In the genomic region with DNA sequence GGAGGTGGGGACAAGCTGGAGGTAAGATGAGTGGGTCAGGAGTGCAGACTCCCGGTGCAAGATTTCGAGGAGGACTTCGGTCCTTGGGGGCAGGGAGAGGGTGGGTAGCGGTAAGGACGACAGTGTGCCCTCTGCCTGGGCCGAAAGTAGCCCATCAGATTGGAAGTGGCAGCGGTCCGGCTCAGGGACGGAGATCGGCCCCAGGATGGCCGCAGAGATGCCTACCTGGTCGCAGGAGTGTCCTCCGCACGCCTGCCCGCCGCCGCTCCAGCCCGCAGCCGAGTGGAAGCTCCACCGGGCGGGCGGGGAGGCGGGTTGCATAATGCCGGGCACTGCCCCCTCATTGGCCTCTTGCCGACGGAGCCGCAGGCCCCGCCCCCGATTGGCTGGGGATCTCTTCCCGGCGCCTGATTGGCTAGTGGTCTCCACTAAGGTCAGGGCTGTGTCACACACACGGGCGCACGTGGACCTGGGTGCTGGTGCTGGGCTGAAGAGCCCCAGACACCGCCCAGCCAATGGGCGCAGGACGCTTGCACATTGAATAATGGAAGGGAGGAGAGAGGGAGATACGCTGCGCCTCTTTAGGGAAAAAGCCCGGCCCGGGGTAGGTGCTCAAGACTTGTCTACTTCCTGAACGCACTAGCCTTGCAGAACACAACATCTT, we compare ENCODE assay signal across 1 cellular context.
A peak's percentile ranks its signal among the peaks of the same experiment; 100 is the strongest.
TF ChIP-seq lines count a peak whose summit lies in the region.

A gene with protein sequence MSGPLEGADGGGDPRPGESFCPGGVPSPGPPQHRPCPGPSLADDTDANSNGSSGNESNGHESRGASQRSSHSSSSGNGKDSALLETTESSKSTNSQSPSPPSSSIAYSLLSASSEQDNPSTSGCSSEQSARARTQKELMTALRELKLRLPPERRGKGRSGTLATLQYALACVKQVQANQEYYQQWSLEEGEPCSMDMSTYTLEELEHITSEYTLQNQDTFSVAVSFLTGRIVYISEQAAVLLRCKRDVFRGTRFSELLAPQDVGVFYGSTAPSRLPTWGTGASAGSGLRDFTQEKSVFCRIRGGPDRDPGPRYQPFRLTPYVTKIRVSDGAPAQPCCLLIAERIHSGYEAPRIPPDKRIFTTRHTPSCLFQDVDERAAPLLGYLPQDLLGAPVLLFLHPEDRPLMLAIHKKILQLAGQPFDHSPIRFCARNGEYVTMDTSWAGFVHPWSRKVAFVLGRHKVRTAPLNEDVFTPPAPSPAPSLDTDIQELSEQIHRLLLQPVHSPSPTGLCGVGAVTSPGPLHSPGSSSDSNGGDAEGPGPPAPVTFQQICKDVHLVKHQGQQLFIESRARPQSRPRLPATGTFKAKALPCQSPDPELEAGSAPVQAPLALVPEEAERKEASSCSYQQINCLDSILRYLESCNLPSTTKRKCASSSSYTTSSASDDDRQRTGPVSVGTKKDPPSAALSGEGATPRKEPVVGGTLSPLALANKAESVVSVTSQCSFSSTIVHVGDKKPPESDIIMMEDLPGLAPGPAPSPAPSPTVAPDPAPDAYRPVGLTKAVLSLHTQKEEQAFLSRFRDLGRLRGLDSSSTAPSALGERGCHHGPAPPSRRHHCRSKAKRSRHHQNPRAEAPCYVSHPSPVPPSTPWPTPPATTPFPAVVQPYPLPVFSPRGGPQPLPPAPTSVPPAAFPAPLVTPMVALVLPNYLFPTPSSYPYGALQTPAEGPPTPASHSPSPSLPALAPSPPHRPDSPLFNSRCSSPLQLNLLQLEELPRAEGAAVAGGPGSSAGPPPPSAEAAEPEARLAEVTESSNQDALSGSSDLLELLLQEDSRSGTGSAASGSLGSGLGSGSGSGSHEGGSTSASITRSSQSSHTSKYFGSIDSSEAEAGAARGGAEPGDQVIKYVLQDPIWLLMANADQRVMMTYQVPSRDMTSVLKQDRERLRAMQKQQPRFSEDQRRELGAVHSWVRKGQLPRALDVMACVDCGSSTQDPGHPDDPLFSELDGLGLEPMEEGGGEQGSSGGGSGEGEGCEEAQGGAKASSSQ (N-terminal part only) (minus strand): TSS at position 293 of the 664 bp plus-strand sequence. CDS start 1,698 bp downstream, outside the sequence.

TF ChIP-seq in HepG2, 621 proteins besides CTCF, POLR2A, EP300 and RAD21 (continued from another document and continues in another):
- TF ChIP-seq, protein P1, sequence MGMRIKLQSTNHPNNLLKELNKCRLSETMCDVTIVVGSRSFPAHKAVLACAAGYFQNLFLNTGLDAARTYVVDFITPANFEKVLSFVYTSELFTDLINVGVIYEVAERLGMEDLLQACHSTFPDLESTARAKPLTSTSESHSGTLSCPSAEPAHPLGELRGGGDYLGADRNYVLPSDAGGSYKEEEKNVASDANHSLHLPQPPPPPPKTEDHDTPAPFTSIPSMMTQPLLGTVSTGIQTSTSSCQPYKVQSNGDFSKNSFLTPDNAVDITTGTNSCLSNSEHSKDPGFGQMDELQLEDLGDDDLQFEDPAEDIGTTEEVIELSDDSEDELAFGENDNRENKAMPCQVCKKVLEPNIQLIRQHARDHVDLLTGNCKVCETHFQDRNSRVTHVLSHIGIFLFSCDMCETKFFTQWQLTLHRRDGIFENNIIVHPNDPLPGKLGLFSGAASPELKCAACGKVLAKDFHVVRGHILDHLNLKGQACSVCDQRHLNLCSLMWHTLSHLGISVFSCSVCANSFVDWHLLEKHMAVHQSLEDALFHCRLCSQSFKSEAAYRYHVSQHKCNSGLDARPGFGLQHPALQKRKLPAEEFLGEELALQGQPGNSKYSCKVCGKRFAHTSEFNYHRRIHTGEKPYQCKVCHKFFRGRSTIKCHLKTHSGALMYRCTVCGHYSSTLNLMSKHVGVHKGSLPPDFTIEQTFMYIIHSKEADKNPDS (CRISPR knock-in tag; IDR thresholded peaks at IDR 0.05): no peak
- TF ChIP-seq PAWR (CRISPR knock-in tag; IDR thresholded peaks at IDR 0.05; ENCODE audit: borderline replicate concordance) (no peak), ZNF790 (CRISPR knock-in tag; IDR thresholded peaks at IDR 0.05; ENCODE audit: borderline replicate concordance) (no peak), ONECUT2 (CRISPR knock-in tag; IDR thresholded peaks at IDR 0.05) (no peak), SALL1 (CRISPR knock-in tag; IDR thresholded peaks at IDR 0.05) (peak; percentile 70), GFI1 (CRISPR knock-in tag; IDR thresholded peaks at IDR 0.05; ENCODE audit: borderline replicate concordance) (no peak), FIP1L1 (IDR thresholded peaks at IDR 0.05; ENCODE audit: borderline replicate concordance, insufficient read depth, low read depth, low read length) (no peak), ZNF629 (CRISPR knock-in tag; conservative IDR thresholded peaks at IDR 0.05) (no peak), ZNF441 (CRISPR knock-in tag; IDR thresholded peaks at IDR 0.05; ENCODE audit: borderline replicate concordance) (0 out of 2 replicates have a peak, but pooled peaks have one; percentile 38), BORCS8-MEF2B (CRISPR knock-in tag; IDR thresholded peaks at IDR 0.05) (no peak; the same call in 1 of the 2 replicates), NR1H2 (CRISPR knock-in tag; IDR thresholded peaks at IDR 0.05; ENCODE audit: borderline replicate concordance, low read depth) (no peak), CCAR2 (optimal IDR thresholded peaks at IDR 0.05; ENCODE audit: low read depth, low read length) (no peak), HOXA5 (CRISPR knock-in tag; IDR thresholded peaks at IDR 0.05) (no peak), DMAP1 (CRISPR knock-in tag; IDR thresholded peaks at IDR 0.05) (no peak; the same call in 1 of the 2 replicates), TMF1 (CRISPR knock-in tag; IDR thresholded peaks at IDR 0.05; ENCODE audit: low read depth) (no peak), ZNF264 (CRISPR knock-in tag; IDR thresholded peaks at IDR 0.05) (0 out of 2 replicates have a peak, but pooled peaks have one; percentile 37), HOXA9 (CRISPR knock-in tag; IDR thresholded peaks at IDR 0.05; ENCODE audit: borderline replicate concordance) (no peak), MEIS1 (CRISPR knock-in tag; IDR thresholded peaks at IDR 0.05; ENCODE audit: borderline replicate concordance) (no peak), FOXC1 (CRISPR knock-in tag; IDR thresholded peaks at IDR 0.05; ENCODE audit: borderline replicate concordance) (no peak; the same call in 1 of the 2 replicates), ZNF263 (CRISPR knock-in tag; IDR thresholded peaks at IDR 0.05) (no peak), ZSCAN31 (CRISPR knock-in tag; IDR thresholded peaks at IDR 0.05; ENCODE audit: low read depth) (no peak), ZMYM3 (CRISPR knock-in tag; IDR thresholded peaks at IDR 0.05) (no peak), ZNF558 (CRISPR knock-in tag; IDR thresholded peaks at IDR 0.05; ENCODE audit: borderline replicate concordance) (no peak), PHF20 (CRISPR knock-in tag; IDR thresholded peaks at IDR 0.05) (no peak), KDM4B (CRISPR knock-in tag; IDR thresholded peaks at IDR 0.05) (no peak; the same call in 1 of the 2 replicates), ZNF703 (CRISPR knock-in tag; IDR thresholded peaks at IDR 0.05; ENCODE audit: borderline replicate concordance) (no peak), ZNF337 (CRISPR knock-in tag; IDR thresholded peaks at IDR 0.05; ENCODE audit: borderline replicate concordance, low read depth) (no peak), SP1 (IDR thresholded peaks at IDR 0.05) (no peak), SP1 (CRISPR knock-in tag; IDR thresholded peaks at IDR 0.05) (peak; percentile 52), TBX2 (CRISPR knock-in tag; IDR thresholded peaks at IDR 0.05; ENCODE audit: borderline replicate concordance) (no peak), ERF (CRISPR knock-in tag; IDR thresholded peaks at IDR 0.05) (peak; percentile 40; the same call in 1 of the 2 replicates)
- TF ChIP-seq, protein P2, sequence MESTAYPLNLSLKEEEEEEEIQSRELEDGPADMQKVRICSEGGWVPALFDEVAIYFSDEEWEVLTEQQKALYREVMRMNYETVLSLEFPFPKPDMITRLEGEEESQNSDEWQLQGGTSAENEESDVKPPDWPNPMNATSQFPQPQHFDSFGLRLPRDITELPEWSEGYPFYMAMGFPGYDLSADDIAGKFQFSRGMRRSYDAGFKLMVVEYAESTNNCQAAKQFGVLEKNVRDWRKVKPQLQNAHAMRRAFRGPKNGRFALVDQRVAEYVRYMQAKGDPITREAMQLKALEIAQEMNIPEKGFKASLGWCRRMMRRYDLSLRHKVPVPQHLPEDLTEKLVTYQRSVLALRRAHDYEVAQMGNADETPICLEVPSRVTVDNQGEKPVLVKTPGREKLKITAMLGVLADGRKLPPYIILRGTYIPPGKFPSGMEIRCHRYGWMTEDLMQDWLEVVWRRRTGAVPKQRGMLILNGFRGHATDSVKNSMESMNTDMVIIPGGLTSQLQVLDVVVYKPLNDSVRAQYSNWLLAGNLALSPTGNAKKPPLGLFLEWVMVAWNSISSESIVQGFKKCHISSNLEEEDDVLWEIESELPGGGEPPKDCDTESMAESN (CRISPR knock-in tag; conservative IDR thresholded peaks at IDR 0.05): no peak
- TF ChIP-seq, protein P3, sequence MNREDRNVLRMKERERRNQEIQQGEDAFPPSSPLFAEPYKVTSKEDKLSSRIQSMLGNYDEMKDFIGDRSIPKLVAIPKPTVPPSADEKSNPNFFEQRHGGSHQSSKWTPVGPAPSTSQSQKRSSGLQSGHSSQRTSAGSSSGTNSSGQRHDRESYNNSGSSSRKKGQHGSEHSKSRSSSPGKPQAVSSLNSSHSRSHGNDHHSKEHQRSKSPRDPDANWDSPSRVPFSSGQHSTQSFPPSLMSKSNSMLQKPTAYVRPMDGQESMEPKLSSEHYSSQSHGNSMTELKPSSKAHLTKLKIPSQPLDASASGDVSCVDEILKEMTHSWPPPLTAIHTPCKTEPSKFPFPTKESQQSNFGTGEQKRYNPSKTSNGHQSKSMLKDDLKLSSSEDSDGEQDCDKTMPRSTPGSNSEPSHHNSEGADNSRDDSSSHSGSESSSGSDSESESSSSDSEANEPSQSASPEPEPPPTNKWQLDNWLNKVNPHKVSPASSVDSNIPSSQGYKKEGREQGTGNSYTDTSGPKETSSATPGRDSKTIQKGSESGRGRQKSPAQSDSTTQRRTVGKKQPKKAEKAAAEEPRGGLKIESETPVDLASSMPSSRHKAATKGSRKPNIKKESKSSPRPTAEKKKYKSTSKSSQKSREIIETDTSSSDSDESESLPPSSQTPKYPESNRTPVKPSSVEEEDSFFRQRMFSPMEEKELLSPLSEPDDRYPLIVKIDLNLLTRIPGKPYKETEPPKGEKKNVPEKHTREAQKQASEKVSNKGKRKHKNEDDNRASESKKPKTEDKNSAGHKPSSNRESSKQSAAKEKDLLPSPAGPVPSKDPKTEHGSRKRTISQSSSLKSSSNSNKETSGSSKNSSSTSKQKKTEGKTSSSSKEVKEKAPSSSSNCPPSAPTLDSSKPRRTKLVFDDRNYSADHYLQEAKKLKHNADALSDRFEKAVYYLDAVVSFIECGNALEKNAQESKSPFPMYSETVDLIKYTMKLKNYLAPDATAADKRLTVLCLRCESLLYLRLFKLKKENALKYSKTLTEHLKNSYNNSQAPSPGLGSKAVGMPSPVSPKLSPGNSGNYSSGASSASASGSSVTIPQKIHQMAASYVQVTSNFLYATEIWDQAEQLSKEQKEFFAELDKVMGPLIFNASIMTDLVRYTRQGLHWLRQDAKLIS (CRISPR knock-in tag; IDR thresholded peaks at IDR 0.05): no peak
- TF ChIP-seq, protein P4, sequence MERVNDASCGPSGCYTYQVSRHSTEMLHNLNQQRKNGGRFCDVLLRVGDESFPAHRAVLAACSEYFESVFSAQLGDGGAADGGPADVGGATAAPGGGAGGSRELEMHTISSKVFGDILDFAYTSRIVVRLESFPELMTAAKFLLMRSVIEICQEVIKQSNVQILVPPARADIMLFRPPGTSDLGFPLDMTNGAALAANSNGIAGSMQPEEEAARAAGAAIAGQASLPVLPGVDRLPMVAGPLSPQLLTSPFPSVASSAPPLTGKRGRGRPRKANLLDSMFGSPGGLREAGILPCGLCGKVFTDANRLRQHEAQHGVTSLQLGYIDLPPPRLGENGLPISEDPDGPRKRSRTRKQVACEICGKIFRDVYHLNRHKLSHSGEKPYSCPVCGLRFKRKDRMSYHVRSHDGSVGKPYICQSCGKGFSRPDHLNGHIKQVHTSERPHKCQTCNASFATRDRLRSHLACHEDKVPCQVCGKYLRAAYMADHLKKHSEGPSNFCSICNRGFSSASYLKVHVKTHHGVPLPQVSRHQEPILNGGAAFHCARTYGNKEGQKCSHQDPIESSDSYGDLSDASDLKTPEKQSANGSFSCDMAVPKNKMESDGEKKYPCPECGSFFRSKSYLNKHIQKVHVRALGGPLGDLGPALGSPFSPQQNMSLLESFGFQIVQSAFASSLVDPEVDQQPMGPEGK (CRISPR knock-in tag; IDR thresholded peaks at IDR 0.05): peak; percentile 64; the same call in 1 of the 2 replicates
- TF ChIP-seq, protein P5, sequence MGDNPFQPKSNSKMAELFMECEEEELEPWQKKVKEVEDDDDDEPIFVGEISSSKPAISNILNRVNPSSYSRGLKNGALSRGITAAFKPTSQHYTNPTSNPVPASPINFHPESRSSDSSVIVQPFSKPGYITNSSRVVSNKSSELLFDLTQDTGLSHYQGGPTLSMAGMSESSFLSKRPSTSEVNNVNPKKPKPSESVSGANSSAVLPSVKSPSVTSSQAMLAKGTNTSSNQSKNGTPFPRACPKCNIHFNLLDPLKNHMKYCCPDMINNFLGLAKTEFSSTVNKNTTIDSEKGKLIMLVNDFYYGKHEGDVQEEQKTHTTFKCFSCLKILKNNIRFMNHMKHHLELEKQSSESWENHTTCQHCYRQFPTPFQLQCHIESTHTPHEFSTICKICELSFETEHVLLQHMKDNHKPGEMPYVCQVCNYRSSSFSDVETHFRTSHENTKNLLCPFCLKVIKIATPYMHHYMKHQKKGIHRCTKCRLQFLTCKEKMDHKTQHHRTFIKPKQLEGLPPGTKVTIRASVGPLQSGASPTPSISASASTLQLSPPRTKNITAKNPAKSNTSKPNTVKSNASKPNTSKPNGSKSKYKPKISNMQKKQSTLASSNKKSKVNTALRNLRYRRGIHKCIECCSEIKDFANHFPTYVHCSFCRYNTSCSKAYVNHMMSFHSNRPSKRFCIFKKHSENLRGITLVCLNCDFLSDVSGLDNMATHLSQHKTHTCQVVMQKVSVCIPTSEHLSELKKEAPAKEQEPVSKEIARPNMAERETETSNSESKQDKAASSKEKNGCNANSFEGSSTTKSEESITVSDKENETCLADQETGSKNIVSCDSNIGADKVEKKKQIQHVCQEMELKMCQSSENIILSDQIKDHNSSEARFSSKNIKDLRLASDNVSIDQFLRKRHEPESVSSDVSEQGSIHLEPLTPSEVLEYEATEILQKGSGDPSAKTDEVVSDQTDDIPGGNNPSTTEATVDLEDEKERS (CRISPR knock-in tag; IDR thresholded peaks at IDR 0.05): no peak
- TF ChIP-seq, protein P6, sequence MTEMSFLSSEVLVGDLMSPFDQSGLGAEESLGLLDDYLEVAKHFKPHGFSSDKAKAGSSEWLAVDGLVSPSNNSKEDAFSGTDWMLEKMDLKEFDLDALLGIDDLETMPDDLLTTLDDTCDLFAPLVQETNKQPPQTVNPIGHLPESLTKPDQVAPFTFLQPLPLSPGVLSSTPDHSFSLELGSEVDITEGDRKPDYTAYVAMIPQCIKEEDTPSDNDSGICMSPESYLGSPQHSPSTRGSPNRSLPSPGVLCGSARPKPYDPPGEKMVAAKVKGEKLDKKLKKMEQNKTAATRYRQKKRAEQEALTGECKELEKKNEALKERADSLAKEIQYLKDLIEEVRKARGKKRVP (CRISPR knock-in tag; IDR thresholded peaks at IDR 0.05): no peak
- TF ChIP-seq, protein P7, sequence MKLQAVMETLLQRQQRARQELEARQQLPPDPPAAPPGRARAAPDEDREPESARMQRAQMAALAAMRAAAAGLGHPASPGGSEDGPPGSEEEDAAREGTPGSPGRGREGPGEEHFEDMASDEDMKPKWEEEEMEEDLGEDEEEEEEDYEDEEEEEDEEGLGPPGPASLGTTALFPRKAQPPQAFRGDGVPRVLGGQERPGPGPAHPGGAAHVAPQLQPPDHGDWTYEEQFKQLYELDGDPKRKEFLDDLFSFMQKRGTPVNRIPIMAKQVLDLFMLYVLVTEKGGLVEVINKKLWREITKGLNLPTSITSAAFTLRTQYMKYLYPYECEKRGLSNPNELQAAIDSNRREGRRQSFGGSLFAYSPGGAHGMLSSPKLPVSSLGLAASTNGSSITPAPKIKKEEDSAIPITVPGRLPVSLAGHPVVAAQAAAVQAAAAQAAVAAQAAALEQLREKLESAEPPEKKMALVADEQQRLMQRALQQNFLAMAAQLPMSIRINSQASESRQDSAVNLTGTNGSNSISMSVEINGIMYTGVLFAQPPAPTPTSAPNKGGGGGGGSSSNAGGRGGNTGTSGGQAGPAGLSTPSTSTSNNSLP (IDR thresholded peaks at IDR 0.05; ENCODE audit: low read depth, low read length): no peak
